Comparison of ENCODE assay signal across 8 cellular contexts in genomic region chr2:28894470-28895188, GRCh38. TPM values are rescaled to one million over a fixed set of nuclear protein-coding genes. Genes with fewer than 3 reads are reported as not detected.
DNase-seq lines count a peak whose midpoint lies in the region; ATAC-seq, FAIRE-seq and TF ChIP-seq lines count a peak whose summit lies in the region.

A gene with protein sequence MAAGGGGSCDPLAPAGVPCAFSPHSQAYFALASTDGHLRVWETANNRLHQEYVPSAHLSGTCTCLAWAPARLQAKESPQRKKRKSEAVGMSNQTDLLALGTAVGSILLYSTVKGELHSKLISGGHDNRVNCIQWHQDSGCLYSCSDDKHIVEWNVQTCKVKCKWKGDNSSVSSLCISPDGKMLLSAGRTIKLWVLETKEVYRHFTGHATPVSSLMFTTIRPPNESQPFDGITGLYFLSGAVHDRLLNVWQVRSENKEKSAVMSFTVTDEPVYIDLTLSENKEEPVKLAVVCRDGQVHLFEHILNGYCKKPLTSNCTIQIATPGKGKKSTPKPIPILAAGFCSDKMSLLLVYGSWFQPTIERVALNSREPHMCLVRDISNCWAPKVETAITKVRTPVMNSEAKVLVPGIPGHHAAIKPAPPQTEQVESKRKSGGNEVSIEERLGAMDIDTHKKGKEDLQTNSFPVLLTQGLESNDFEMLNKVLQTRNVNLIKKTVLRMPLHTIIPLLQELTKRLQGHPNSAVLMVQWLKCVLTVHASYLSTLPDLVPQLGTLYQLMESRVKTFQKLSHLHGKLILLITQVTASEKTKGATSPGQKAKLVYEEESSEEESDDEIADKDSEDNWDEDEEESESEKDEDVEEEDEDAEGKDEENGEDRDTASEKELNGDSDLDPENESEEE (plus strand): TSS chr2:28894667. CDS start chr2:28894699, 32 bp downstream.

- TF ChIP-seq POLR2A in GM10847 (IDR thresholded peaks at IDR 0.05; ENCODE audit: extremely low read depth, insufficient read length), result peak; percentile 84

- peaks cover 41% of the 10 kb centered on the region for H4K20me1 ChIP-seq in SU-DHL-6 (ENCODE audit: low read depth, low read length)

- 0% methylated on average over 40 to 79 of the region's 79 CpGs for WGBS in pancreas, 2 donors

- H3K9me2 ChIP-seq in SU-DHL-6 (replicated peaks; ENCODE audit: insufficient read depth, low read length), result no peaks in the 10 kb centered on the region

- H2AFZ ChIP-seq in SU-DHL-6 (ENCODE audit: low read depth, low read length, severe bottlenecking), result no peak within 1 kb of the TSS

- intact Hi-C loops in Right ventricle myocardium inferior (cut with DNase I), result loop anchor here (1.0 to 10.0 kb wide), 2 partner anchors 24 to 330 kb away; partner anchors contain the start of gene TRMT61B
- intact Hi-C loops in pancreas (cut with DNase I), result no loop called here
- intact Hi-C loops in tibial artery (cut with DNase I; ENCODE audit: low total_unique reads), result no loop called here

- H3K9ac ChIP-seq in SU-DHL-6 (ENCODE audit: low read length), result peak within 1 kb of the TSS; percentile 95

- H3K79me2 ChIP-seq in SU-DHL-6 (ENCODE audit: insufficient read depth, low read length), result peaks cover 52% of the 10 kb centered on the region

- DNase-seq in NCI-H128 (lab: John Stamatoyannopoulos, UW; ENCODE audit: unreplicated experiment), result peak; percentile 91
- peak; percentile 99 for DNase-seq in activated naive CD8-positive, alpha-beta T cell treated with anti-CD3 and anti-CD28 coated beads, Interleukin-2, amount 10 ng/mL, durations not matched to agents 7 days and 5 days
- DNase-seq in Right ventricle myocardium inferior (ENCODE audit: missing footprints), result peak; percentile 99
- DNase-seq in pancreas, result peak; percentile 98 to 99 (median 98)
- peak; percentile 96 to 99 for DNase-seq in tibial artery

- no peaks in the 10 kb centered on the region for H3K36me3 Mint-ChIP-seq in activated naive CD8-positive, alpha-beta T cell treated with anti-CD3 and anti-CD28 coated beads, Interleukin-2, amount 10 ng/mL, durations not matched to agents 7 days and 5 days

- H3K4me1 Mint-ChIP-seq in activated naive CD8-positive, alpha-beta T cell treated with anti-CD3 and anti-CD28 coated beads, Interleukin-2, amount 10 ng/mL, durations not matched to agents 7 days and 5 days, result peaks cover 31% of the 10 kb centered on the region

- POLR2A ChIA-PET in activated naive CD8-positive, alpha-beta T cell treated with anti-CD3 and anti-CD28 coated beads, Interleukin-2, amount 10 ng/mL, durations not matched to agents 7 days and 5 days (lab: Charles Lee), result interaction anchor here (0.6 to 7.2 kb wide), 13 partner anchors 9 to 1252 kb away, joined by 3 to 73 read pairs (median 4); partner anchors contain the start of genes PPP1CB, TRMT61B and YPEL5

- H3K27me3 Mint-ChIP-seq in activated naive CD8-positive, alpha-beta T cell treated with anti-CD3 and anti-CD28 coated beads, Interleukin-2, amount 10 ng/mL, durations not matched to agents 7 days and 5 days, result no peaks in the 10 kb centered on the region

- H3K4me3 ChIP-seq in SU-DHL-6 (ENCODE audit: insufficient read depth, low read length, poor library complexity, severe bottlenecking), result peak within 1 kb of the TSS; percentile 82
- H3K4me3 ChIP-seq in pancreas, result peak within 1 kb of the TSS; percentile 98 to 99 (median 99)
- peak within 1 kb of the TSS; percentile 97 to 98 for H3K4me3 ChIP-seq in tibial artery

- H3K27ac Mint-ChIP-seq in activated naive CD8-positive, alpha-beta T cell treated with anti-CD3 and anti-CD28 coated beads, Interleukin-2, amount 10 ng/mL, durations not matched to agents 7 days and 5 days, result peak within 1 kb of the TSS; percentile 89

- peak within 1 kb of the TSS; percentile 91 for H3K4me3 Mint-ChIP-seq in activated naive CD8-positive, alpha-beta T cell treated with anti-CD3 and anti-CD28 coated beads, Interleukin-2, amount 10 ng/mL, durations not matched to agents 7 days and 5 days

- ATAC-seq in HG02678 (IDR thresholded peaks at IDR 0.05; ENCODE audit: unreplicated experiment) (peak; percentile 92), Right ventricle myocardium inferior (peak; percentile 99), pancreas (peak; percentile 97 to 99 (median 98))
- ATAC-seq in activated naive CD8-positive, alpha-beta T cell treated with anti-CD3 and anti-CD28 coated beads, Interleukin-2, amount 10 ng/mL, durations not matched to agents 7 days and 5 days (ENCODE audit: low read depth), result peak; percentile 98

- H3K9me3 ChIP-seq in SU-DHL-6 (ENCODE audit: insufficient read depth, low read length) (no peaks in the 10 kb centered on the region), pancreas (no peaks in the 10 kb centered on the region), tibial artery (no peaks in the 10 kb centered on the region)

- no peak for FAIRE-seq in pancreas (lab: Jason Lieb, UNC)

- H3K27ac ChIP-seq in SU-DHL-6 (ENCODE audit: low read depth, low read length) (peak within 1 kb of the TSS; percentile 66), pancreas (peak within 1 kb of the TSS; percentile 72 to 81 (median 76)), tibial artery (peak within 1 kb of the TSS; percentile 77 to 82)

- 0 out of 2 replicates have a peak, but pooled peaks cover 4% of the 10 kb centered on the region for H3F3A ChIP-seq in SU-DHL-6 (ENCODE audit: insufficient read depth)

- no peak for TF ChIP-seq CTCF in SU-DHL-6 (IDR thresholded peaks at IDR 0.05; ENCODE audit: insufficient read depth, low read length, poor library complexity, severe bottlenecking)
- no peak for TF ChIP-seq CTCF in pancreas (IDR thresholded peaks at IDR 0.05)
- TF ChIP-seq CTCF in tibial artery (IDR thresholded peaks at IDR 0.05), result peak in 1 of 2 experiments; percentile 17

- no peaks in the 10 kb centered on the region for H3K9me3 Mint-ChIP-seq in activated naive CD8-positive, alpha-beta T cell treated with anti-CD3 and anti-CD28 coated beads, Interleukin-2, amount 10 ng/mL, durations not matched to agents 7 days and 5 days

- no peaks in the 10 kb centered on the region for H3K27me3 ChIP-seq in SU-DHL-6 (ENCODE audit: low read length)
- no peaks in the 10 kb centered on the region for H3K27me3 ChIP-seq in pancreas
- no peaks in the 10 kb centered on the region for H3K27me3 ChIP-seq in tibial artery

- peaks cover 6% of the 10 kb centered on the region for H3K36me3 ChIP-seq in SU-DHL-6 (ENCODE audit: low read length)
- H3K36me3 ChIP-seq in pancreas, result no peaks in the 10 kb centered on the region
- no peaks in the 10 kb centered on the region for H3K36me3 ChIP-seq in tibial artery

- peak within 1 kb of the TSS; percentile 99 for H3K4me2 ChIP-seq in SU-DHL-6 (ENCODE audit: low read depth, low read length, poor library complexity, severe bottlenecking)

- peaks cover 4 to 26% (median 23%) of the 10 kb centered on the region in 3 donors for H3K4me1 ChIP-seq in pancreas
- peaks cover 0 to 39% (median 20%) of the 10 kb centered on the region in 4 donors for H3K4me1 ChIP-seq in tibial artery

RNA-seq across cellular contexts. Expression of the gene that starts here (rescaled TPM):
- 10 to 100 TPM; 50.3 to 54.3 TPM for total RNA-seq in activated naive CD8-positive, alpha-beta T cell treated with anti-CD3 and anti-CD28 coated beads, Interleukin-2, amount 10 ng/mL, durations not matched to agents 7 days and 5 days
- total RNA-seq in Right ventricle myocardium inferior, result 16.8 TPM
- total RNA-seq in pancreas, result 10 to 100 TPM; 14.8 to 31.9 (median 24.6) TPM
- polyA plus RNA-seq in pancreas, result 1 to 10 TPM; 4.5 to 8.7 TPM

Comparison
In these comparisons a context has a peak if more than half of its experiments do, and no peak if none do; other contexts are left out.
1. Peak in every context shown above with its lines: DNase-seq, ATAC-seq, H3K4me3 ChIP-seq and H3K27ac ChIP-seq.